6 cellular contexts compared by ENCODE assay signal in the genomic region with DNA sequence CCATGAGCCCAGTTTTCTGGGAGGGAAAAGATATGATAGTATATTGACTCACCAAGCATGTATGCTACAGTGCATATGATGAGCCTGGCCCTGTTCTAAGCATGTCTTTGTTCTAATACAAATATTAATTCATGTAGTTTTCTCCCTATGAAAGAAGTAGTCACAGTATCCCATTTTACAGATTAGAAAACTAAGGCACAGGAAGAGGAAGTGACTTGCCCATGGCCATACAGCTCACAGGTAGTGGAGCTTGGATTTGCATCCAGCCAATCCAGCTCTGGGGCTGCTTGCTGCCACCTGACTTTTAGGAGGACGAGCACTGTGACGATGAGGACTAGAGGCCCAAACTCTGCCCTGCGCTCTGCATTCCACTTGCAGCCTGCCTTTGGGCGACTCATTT.
"Had no signal": no experiment of that assay in that cellular context is flagged by ENCODE, and none has a peak within 500 bp of the region (broad histone marks: within the 10 kb centered on the region; RNA-seq: fewer than 3 reads in every experiment).

No MANE protein-coding gene starts in this region.

- H3K9ac ChIP-seq: GM23248 had no signal

- H2AFZ ChIP-seq: GM23248 had no signal

- H3K9me3 Mint-ChIP-seq: HFFc6 had no signal

- H3K4me1 ChIP-seq: HAP-1 had no signal

- H3K4me3 Mint-ChIP-seq: HFFc6 had no signal

- H3K9me3 ChIP-seq: HAP-1 had no signal

- DNase-seq: GM23248, HFFc6, IMR-90 had no signal

- H3K36me3 ChIP-seq: HAP-1 had no signal

- H3K4me3 ChIP-seq: GM23248, HAP-1 had no signal

- H3K27ac ChIP-seq: GM23248, HL-60 had no signal

- H3K27ac Mint-ChIP-seq: HFFc6 had no signal

- ATAC-seq: HCT116 had no signal
